ENCODE assay signal across 18 cellular contexts in genomic region chr3:126305427-126305826, GRCh38. TPM values are rescaled to one million over a fixed set of nuclear protein-coding genes. Genes with fewer than 3 reads are reported as not detected.
"Had no signal": no experiment of that assay in that cellular context is flagged by ENCODE, and none has a peak within 500 bp of the region (broad histone marks: within the 10 kb centered on the region; RNA-seq: fewer than 3 reads in every experiment).

No MANE protein-coding gene starts in this region.

- H3K4me3 ChIP-seq: lower lobe of right lung, psoas muscle, right lobe of liver, spleen had no signal

- H3K9me3 ChIP-seq: lower lobe of right lung, psoas muscle, right lobe of liver had no signal

- ATAC-seq: activated CD4-positive, CD25-positive, alpha-beta regulatory T cell treated with anti-CD3 and anti-CD28 coated beads, Interleukin-2, amount 50 U/mL, for 24 hours; left cardiac atrium; lower lobe of right lung; psoas muscle; right lobe of liver; stimulated activated naive CD8-positive, alpha-beta T cell treated with anti-CD3 and anti-CD28 coated beads, Interleukin-15, amount 100 ng/mL, for 72 hours had no signal

- H3K27me3 Mint-ChIP-seq: type B pancreatic cell had no signal

- H3K36me3 ChIP-seq: lower lobe of right lung, right lobe of liver, spleen had no signal

- H3K27me3 ChIP-seq: right lobe of liver had no signal

- H3K27ac ChIP-seq: foreskin keratinocyte, lower lobe of right lung, psoas muscle, right lobe of liver, spleen had no signal

- DNase-seq: activated CD4-positive, alpha-beta T cell treated with anti-CD3 and anti-CD28 coated beads, Interleukin-2, amount 50 U/mL, for 1 hour; activated CD8-positive, alpha-beta memory T cell treated with anti-CD3 and anti-CD28 coated beads for 24 hours; activated naive CD4-positive, alpha-beta T cell; activated naive CD8-positive, alpha-beta T cell treated with anti-CD3 and anti-CD28 coated beads, Interleukin-2, amount 10 ng/mL, durations not matched to agents 7 days and 5 days; anterior cingulate cortex; endodermal cell; left cardiac atrium; lower lobe of right lung; midbrain; psoas muscle; right lobe of liver; spleen; stimulated activated naive CD8-positive, alpha-beta T cell treated with anti-CD3 and anti-CD28 coated beads, Interleukin-15, amount 100 ng/mL, for 72 hours had no signal

- H3K36me3 Mint-ChIP-seq: activated naive CD8-positive, alpha-beta T cell treated with anti-CD3 and anti-CD28 coated beads, Interleukin-2, amount 10 ng/mL, durations not matched to agents 7 days and 5 days; type B pancreatic cell had no signal

- H3K27ac Mint-ChIP-seq: activated naive CD8-positive, alpha-beta T cell treated with anti-CD3 and anti-CD28 coated beads, Interleukin-2, amount 10 ng/mL, durations not matched to agents 7 days and 5 days; activated T-helper 1 cell treated with anti-CD3 and anti-CD28 coated beads, Interleukin-12 subunit alpha, Interleukin-12 subunit beta, Interleukin-2, Interleukin-4 antibody, amounts not matched to agents 30 ng/mL and 10 ng/mL and 1 ng/mL, durations not matched to agents 14 hours and 24 hours and 36 hours; endodermal cell; stimulated activated naive CD8-positive, alpha-beta T cell treated with anti-CD3 and anti-CD28 coated beads, Interleukin-15, amount 100 ng/mL, for 72 hours; type B pancreatic cell had no signal

- H3K9me3 Mint-ChIP-seq: type B pancreatic cell had no signal

- H3K4me3 Mint-ChIP-seq: activated naive CD8-positive, alpha-beta T cell treated with anti-CD3 and anti-CD28 coated beads, Interleukin-2, amount 10 ng/mL, durations not matched to agents 7 days and 5 days; activated T-helper 1 cell treated with anti-CD3 and anti-CD28 coated beads, Interleukin-12 subunit alpha, Interleukin-12 subunit beta, Interleukin-2, Interleukin-4 antibody, amounts not matched to agents 30 ng/mL and 10 ng/mL and 1 ng/mL, durations not matched to agents 14 hours and 24 hours and 36 hours; endodermal cell; neural crest cell; stimulated activated naive CD8-positive, alpha-beta T cell treated with anti-CD3 and anti-CD28 coated beads, Interleukin-15, amount 100 ng/mL, for 72 hours; type B pancreatic cell had no signal

- H3K4me1 ChIP-seq: foreskin keratinocyte, lower lobe of right lung, psoas muscle, spleen had no signal

- H3K4me1 Mint-ChIP-seq: activated naive CD8-positive, alpha-beta T cell treated with anti-CD3 and anti-CD28 coated beads, Interleukin-2, amount 10 ng/mL, durations not matched to agents 7 days and 5 days; neural crest cell; stimulated activated naive CD8-positive, alpha-beta T cell treated with anti-CD3 and anti-CD28 coated beads, Interleukin-15, amount 100 ng/mL, for 72 hours had no signal

RNA-seq across cellular contexts. Expression of gene KLF15, which starts 51.8 kb away (rescaled TPM):
- polyA plus RNA-seq: foreskin keratinocyte had no signal
